31 cellular contexts compared by ENCODE assay signal in genomic region chr5:16265141-16265540, GRCh38.
DNase-seq lines count a peak whose midpoint lies in the region; ATAC-seq and TF ChIP-seq lines count a peak whose summit lies in the region.
"Had no signal": no experiment of that assay in that cellular context is flagged by ENCODE, and none has a peak within 500 bp of the region (broad histone marks: within the 10 kb centered on the region; RNA-seq: fewer than 3 reads in every experiment).

No MANE protein-coding gene starts in this region.

- no peaks in the 10 kb centered on the region for H3K9me2 ChIP-seq in MM.1S (replicated peaks; ENCODE audit: insufficient read depth, low read length)

- intact Hi-C loops in A673 (cut with micrococcal nuclease; ENCODE audit: unreplicated experiment), result no loop called here

- H3K9me3 ChIP-seq in A673 (ENCODE audit: low read depth, low read length, poor library complexity, severe bottlenecking), result no peaks in the 10 kb centered on the region
- H3K9me3 ChIP-seq in MM.1S (replicated peaks; ENCODE audit: insufficient read depth, low read length), result no peaks in the 10 kb centered on the region
- H3K9me3 ChIP-seq in SK-N-MC (ENCODE audit: low read depth, low read length), result no peaks in the 10 kb centered on the region
- H3K9me3 ChIP-seq: A549, breast epithelium, gastrocnemius medialis, psoas muscle, stomach, thyroid gland had no signal

- H4K20me1 ChIP-seq in MM.1S (ENCODE audit: insufficient read depth, low read length), result no peaks in the 10 kb centered on the region

- H3K4me1 ChIP-seq in A673 (ENCODE audit: insufficient read depth, low read length, poor library complexity, severe bottlenecking), result no peaks in the 10 kb centered on the region
- H3K4me1 ChIP-seq in MM.1S (ENCODE audit: low read length), result peaks cover 10% of the 10 kb centered on the region
- H3K4me1 ChIP-seq: A549, breast epithelium, gastrocnemius medialis, psoas muscle, stomach, thyroid gland had no signal

- no peaks in the 10 kb centered on the region for H3F3A ChIP-seq in MM.1S (ENCODE audit: insufficient read depth, low read length)

- DNase-seq in A673 (ENCODE audit: low spot score) (peak; percentile 44), H4 (ENCODE audit: low spot score) (peak; percentile 63), MM.1S (peak; percentile 25), SK-N-MC (ENCODE audit: low read depth, low spot score) (peak; percentile 48), GM10248 (ENCODE audit: extremely low spot score) (no peak)
- DNase-seq in effector CD4-positive, alpha-beta T cell, result no peak
- DNase-seq: activated CD4-positive, alpha-beta T cell treated with anti-CD3 and anti-CD28 coated beads for 48 hours; activated T-cell treated with anti-CD3 and anti-CD28 coated beads for 4 hours; amygdala; CD4-positive, alpha-beta memory T cell; gastrocnemius medialis; GM23248; HFFc6; KG1; naive thymus-derived CD8-positive, alpha-beta T cell; NCI-H1092; NCI-H1694; occipital lobe; psoas muscle; SHP77; stimulated activated CD4-positive, alpha-beta T cell treated with anti-CD3 and anti-CD28 coated beads, Interleukin-12 subunit alpha, Interleukin-12 subunit beta, amount 100 ng/mL, for 4 hours; stimulated activated CD4-positive, alpha-beta T cell treated with anti-CD3 and anti-CD28 coated beads, Interleukin-2, amount 100 ng/mL, for 48 hours; stomach; T1000; thyroid gland had no signal

- no peaks in the 10 kb centered on the region for H3K79me2 ChIP-seq in MM.1S (ENCODE audit: low read length)

- H3K4me3 ChIP-seq in A673 (ENCODE audit: low read depth, low read length, poor library complexity, severe bottlenecking) (no peak overlapping the region), MM.1S (ENCODE audit: low read length) (no peak overlapping the region), SK-N-MC (no peak overlapping the region)
- H3K4me3 ChIP-seq: A549, breast epithelium, gastrocnemius medialis, GM23248, lung, psoas muscle, stomach, thyroid gland had no signal

- H3K27ac ChIP-seq in A673 (ENCODE audit: low read depth, low read length, poor library complexity, severe bottlenecking) (no peak overlapping the region), MM.1S (ENCODE audit: low read length) (no peak overlapping the region), SK-N-MC (no peak overlapping the region)
- H3K27ac ChIP-seq: A549, breast epithelium, gastrocnemius medialis, GM23248, psoas muscle, stomach, thyroid gland had no signal

- POLR2A ChIA-PET in A673 (lab: Charles Lee; ENCODE audit: low non-redundant PET) (no interaction called here), GM10248 (lab: Yijun Ruan, JAX) (no interaction called here)

- CTCF ChIA-PET in A673 (lab: Charles Lee), result no interaction called here
- CTCF ChIA-PET in GM10248 (lab: Yijun Ruan, JAX), result no interaction called here

- no peak overlapping the region for H3K9ac ChIP-seq in MM.1S (ENCODE audit: low read length)
- H3K9ac ChIP-seq in SK-N-MC (ENCODE audit: insufficient read length), result no peak overlapping the region
- H3K9ac ChIP-seq: GM23248 had no signal

- H3K27me3 ChIP-seq in A673 (replicated peaks; ENCODE audit: insufficient read depth, low read depth, low read length, poor library complexity) (no peaks in the 10 kb centered on the region), MM.1S (replicated peaks; ENCODE audit: insufficient read depth, low read length) (no peaks in the 10 kb centered on the region)
- H3K27me3 ChIP-seq: breast epithelium, gastrocnemius medialis, stomach, thyroid gland had no signal

- H2AFZ ChIP-seq in MM.1S (ENCODE audit: low read length), result no peak overlapping the region
- H2AFZ ChIP-seq: GM23248 had no signal

- TF ChIP-seq CTCF in A673 (conservative IDR thresholded peaks at IDR 0.05; ENCODE audit: low read depth, low read length) (no peak), MM.1S (IDR thresholded peaks at IDR 0.05; ENCODE audit: low read length) (no peak), GM10248 (IDR thresholded peaks at IDR 0.05; ENCODE audit: control extremely low read depth, extremely low read depth, low read depth, missing control alignments) (no peak)

- peak overlapping the region; percentile 8; the same call in 1 of the 2 replicates for H3K4me2 ChIP-seq in MM.1S (ENCODE audit: low read depth, low read length)
- H3K4me2 ChIP-seq: A549 had no signal

- BruUV-seq in A673 (replicated peaks; lab: Mats Ljungman, UMichigan), result no TSS peak

- H3K36me3 ChIP-seq in A673 (ENCODE audit: insufficient read depth, low read length, poor library complexity, severe bottlenecking) (no peaks in the 10 kb centered on the region), MM.1S (replicated peaks; ENCODE audit: insufficient read depth, low read length) (no peaks in the 10 kb centered on the region), SK-N-MC (ENCODE audit: insufficient read depth, low read length) (no peaks in the 10 kb centered on the region)
- H3K36me3 ChIP-seq: breast epithelium, gastrocnemius medialis, stomach, thyroid gland had no signal

- no peak for ATAC-seq in HG02870 (IDR thresholded peaks at IDR 0.05; ENCODE audit: unreplicated experiment)
- no peak for ATAC-seq in HG03571 (IDR thresholded peaks at IDR 0.05; ENCODE audit: unreplicated experiment)
- ATAC-seq: A549; gastrocnemius medialis; naive thymus-derived CD8-positive, alpha-beta T cell; psoas muscle; sciatic nerve had no signal

Comparison
In these comparisons a context has a peak if more than half of its experiments do, and no peak if none do; other contexts are left out.
1. DNase-seq: peak in A673 (single experiment), H4 (single experiment), MM.1S (single experiment) and SK-N-MC (single experiment); none in GM10248 (single experiment) and effector CD4-positive, alpha-beta T cell (single experiment).